In genomic region chr1:8497196-8497878, GRCh38 we compare ENCODE assay signal across 10 cellular contexts.
DNase-seq lines count a peak whose midpoint lies in the region; ATAC-seq and TF ChIP-seq lines count a peak whose summit lies in the region.
"Had no signal": no experiment of that assay in that cellular context is flagged by ENCODE, and none has a peak within 500 bp of the region (broad histone marks: within the 10 kb centered on the region; RNA-seq: fewer than 3 reads in every experiment).

No MANE protein-coding gene starts in this region.

- no peaks in the 10 kb centered on the region for H3K27me3 Mint-ChIP-seq in stimulated activated naive CD8-positive, alpha-beta T cell treated with anti-CD3 and anti-CD28 coated beads, Interleukin-15, Interleukin-2, amounts not matched to agents 100 ng/mL and 50 ng/mL, for 24 hours
- no peaks in the 10 kb centered on the region for H3K27me3 Mint-ChIP-seq in stimulated activated naive CD8-positive, alpha-beta T cell treated with anti-CD3 and anti-CD28 coated beads, Interleukin-15, amount 100 ng/mL, for 72 hours
- H3K27me3 Mint-ChIP-seq in brain = no peaks in the 10 kb centered on the region
- H3K27me3 Mint-ChIP-seq: CD4-positive, CD25-positive, alpha-beta regulatory T cell had no signal

- peaks cover 55% of the 10 kb centered on the region for H3K36me3 Mint-ChIP-seq in stimulated activated naive CD8-positive, alpha-beta T cell treated with anti-CD3 and anti-CD28 coated beads, Interleukin-15, Interleukin-2, amounts not matched to agents 100 ng/mL and 50 ng/mL, for 24 hours (ENCODE audit: low read depth)
- peaks cover 79% of the 10 kb centered on the region for H3K36me3 Mint-ChIP-seq in brain

- peak overlapping the region in 1 of 2 donors; percentile 67 for H3K27ac ChIP-seq in left lung

- TF ChIP-seq CTCF in brain (conservative IDR thresholded peaks at IDR 0.05) (no peak), left lung (IDR thresholded peaks at IDR 0.05) (no peak)

- no peaks in the 10 kb centered on the region for H3K9me3 ChIP-seq in left lung

- intact Hi-C loops in left lung (cut with DNase I) = no loop called here

- H3K4me1 Mint-ChIP-seq in stimulated activated naive CD8-positive, alpha-beta T cell treated with anti-CD3 and anti-CD28 coated beads, Interleukin-15, Interleukin-2, amounts not matched to agents 100 ng/mL and 50 ng/mL, for 24 hours (ENCODE audit: low read depth) = peaks cover 42% of the 10 kb centered on the region
- H3K4me1 Mint-ChIP-seq in stimulated activated naive CD8-positive, alpha-beta T cell treated with anti-CD3 and anti-CD28 coated beads, Interleukin-15, amount 100 ng/mL, for 72 hours = peaks cover 36% of the 10 kb centered on the region
- H3K4me1 Mint-ChIP-seq in brain = peaks cover 9% of the 10 kb centered on the region

- H3K36me3 ChIP-seq in left lung = peaks cover 0 to 25% of the 10 kb centered on the region in 2 donors

- no peak overlapping the region for H3K4me3 Mint-ChIP-seq in stimulated activated naive CD8-positive, alpha-beta T cell treated with anti-CD3 and anti-CD28 coated beads, Interleukin-15, Interleukin-2, amounts not matched to agents 100 ng/mL and 50 ng/mL, for 24 hours
- H3K4me3 Mint-ChIP-seq in stimulated activated naive CD8-positive, alpha-beta T cell treated with anti-CD3 and anti-CD28 coated beads, Interleukin-15, amount 100 ng/mL, for 72 hours = no peak overlapping the region
- no peak overlapping the region for H3K4me3 Mint-ChIP-seq in brain
- H3K4me3 Mint-ChIP-seq: CD4-positive, CD25-positive, alpha-beta regulatory T cell had no signal

- H3K9me3 Mint-ChIP-seq in stimulated activated naive CD8-positive, alpha-beta T cell treated with anti-CD3 and anti-CD28 coated beads, Interleukin-15, Interleukin-2, amounts not matched to agents 100 ng/mL and 50 ng/mL, for 24 hours = peaks cover 3% of the 10 kb centered on the region
- H3K9me3 Mint-ChIP-seq in stimulated activated naive CD8-positive, alpha-beta T cell treated with anti-CD3 and anti-CD28 coated beads, Interleukin-15, amount 100 ng/mL, for 72 hours = peaks cover 0 to 4% of the 10 kb centered on the region in 2 donors
- H3K9me3 Mint-ChIP-seq in brain = peaks cover 6 to 14% (median 11%) of the 10 kb centered on the region in 5 experiments
- H3K9me3 Mint-ChIP-seq: CD4-positive, CD25-positive, alpha-beta regulatory T cell had no signal

- H3K27ac Mint-ChIP-seq in stimulated activated naive CD8-positive, alpha-beta T cell treated with anti-CD3 and anti-CD28 coated beads, Interleukin-15, Interleukin-2, amounts not matched to agents 100 ng/mL and 50 ng/mL, for 24 hours = peak overlapping the region; percentile 15
- H3K27ac Mint-ChIP-seq in stimulated activated naive CD8-positive, alpha-beta T cell treated with anti-CD3 and anti-CD28 coated beads, Interleukin-15, amount 100 ng/mL, for 72 hours = no peak overlapping the region
- H3K27ac Mint-ChIP-seq in brain = peak overlapping the region in 3 of 5 experiments; percentile 27 to 72 (median 66)

- no peak for ATAC-seq in stimulated activated naive CD8-positive, alpha-beta T cell treated with anti-CD3 and anti-CD28 coated beads, Interleukin-15, amount 100 ng/mL, for 72 hours
- ATAC-seq in left lung (peak; percentile 53), GM19455 (IDR thresholded peaks at IDR 0.05; ENCODE audit: unreplicated experiment) (no peak), HG03439 (IDR thresholded peaks at IDR 0.05; ENCODE audit: unreplicated experiment) (no peak), GM19452 (IDR thresholded peaks at IDR 0.05; ENCODE audit: unreplicated experiment) (no peak), GM21825 (IDR thresholded peaks at IDR 0.05; ENCODE audit: unreplicated experiment) (no peak)

- H3K4me1 ChIP-seq in left lung = peaks cover 0 to 33% of the 10 kb centered on the region in 2 donors

- H3K27me3 ChIP-seq in left lung = no peaks in the 10 kb centered on the region

- no peak overlapping the region for H3K4me3 ChIP-seq in left lung

- DNase-seq in stimulated activated naive CD8-positive, alpha-beta T cell treated with anti-CD3 and anti-CD28 coated beads, Interleukin-15, amount 100 ng/mL, for 72 hours = no peak
- no peak for DNase-seq in left lung
- DNase-seq: CD4-positive, CD25-positive, alpha-beta regulatory T cell; head of caudate nucleus had no signal

Comparison
In these comparisons a context has a peak if more than half of its experiments do, and no peak if none do; other contexts are left out.
1. H3K27ac Mint-ChIP-seq: peak in stimulated activated naive CD8-positive, alpha-beta T cell treated with anti-CD3 and anti-CD28 coated beads, Interleukin-15, Interleukin-2, amounts not matched to agents 100 ng/mL and 50 ng/mL, for 24 hours (single experiment) and brain (3 of 5); none in stimulated activated naive CD8-positive, alpha-beta T cell treated with anti-CD3 and anti-CD28 coated beads, Interleukin-15, amount 100 ng/mL, for 72 hours (0 of 2).